In genomic region chr10:36479073-36479472, GRCh38 we compare ENCODE assay signal across 15 cellular contexts.
DNase-seq lines count a peak whose midpoint lies in the region; ATAC-seq, FAIRE-seq and TF ChIP-seq lines count a peak whose summit lies in the region.
"Had no signal": no experiment of that assay in that cellular context is flagged by ENCODE, and none has a peak within 500 bp of the region (broad histone marks: within the 10 kb centered on the region; RNA-seq: fewer than 3 reads in every experiment).

No MANE protein-coding gene starts in this region.

- no peak overlapping the region for H3K4me2 ChIP-seq in IMR-90 (ENCODE audit: low read depth, low read length)
- H3K4me2 ChIP-seq: BLaER1 had no signal

- H3K4ac ChIP-seq in IMR-90 (ENCODE audit: low read depth, low read length): no peak overlapping the region

- dilution Hi-C loops in IMR-90 (cut with HindIII; ENCODE audit: low sequenced_read_pairs, unreplicated experiment): no loop called here

- no peaks in the 10 kb centered on the region for H3K79me1 ChIP-seq in IMR-90 (ENCODE audit: low read depth in 1 of 2, low read length in 2 of 2)

- H3K36me3 ChIP-seq in IMR-90 (ENCODE audit: control insufficient read depth, insufficient read depth, low read length): no peaks in the 10 kb centered on the region
- H3K36me3 ChIP-seq: BLaER1, HAP-1 had no signal

- no peak overlapping the region for H2AK5ac ChIP-seq in IMR-90 (ENCODE audit: low read depth, low read length)

- no peaks in the 10 kb centered on the region for H3K9me3 ChIP-seq in IMR-90 (ENCODE audit: control insufficient read depth, insufficient read depth, low read length)
- H3K9me3 ChIP-seq: HAP-1 had no signal

- H3K27ac ChIP-seq in IMR-90 (ENCODE audit: insufficient read depth, low read length): no peak overlapping the region
- H3K27ac ChIP-seq: BLaER1 had no signal

- no peak overlapping the region for H3K18ac ChIP-seq in IMR-90 (ENCODE audit: low read depth, low read length)

- no peak overlapping the region for H2BK15ac ChIP-seq in IMR-90 (ENCODE audit: low read depth, low read length)

- ATAC-seq in IMR-90 (ENCODE audit: low read depth): no peak
- ATAC-seq in GM18909 (IDR thresholded peaks at IDR 0.05; ENCODE audit: poor library complexity, unreplicated experiment): no peak
- ATAC-seq: CD8-positive, alpha-beta T cell had no signal

- TF ChIP-seq POLR2A in IMR-90 (IDR thresholded peaks at IDR 0.05; ENCODE audit: low read depth, low read length): no peak

- no peak overlapping the region for H2BK5ac ChIP-seq in IMR-90 (ENCODE audit: low read depth, low read length, poor library complexity, severe bottlenecking)

- CTCF ChIA-PET in IMR-90 (lab: Yijun Ruan, JAX): no interaction called here

- no peak overlapping the region for H3K23ac ChIP-seq in IMR-90 (ENCODE audit: low read depth, low read length)

- no peak overlapping the region for H2BK20ac ChIP-seq in IMR-90 (ENCODE audit: low read depth, low read length)

- FAIRE-seq in colon (lab: Jason Lieb, UNC): peak; percentile 68
- FAIRE-seq in islet of Langerhans (lab: Jason Lieb, UNC): peak; percentile 49
- FAIRE-seq: GM12892, GM19239 had no signal

- H2AK9ac ChIP-seq in IMR-90 (replicated peaks; ENCODE audit: low read depth, low read length, poor library complexity): no peak overlapping the region

- no peak for TF ChIP-seq CTCF in IMR-90 (conservative IDR thresholded peaks at IDR 0.05; ENCODE audit: low read depth, low read length)
- TF ChIP-seq CTCF in GM13976 (IDR thresholded peaks at IDR 0.05; ENCODE audit: borderline replicate concordance, control extremely low read depth, extremely low read depth, insufficient read depth, missing control alignments): no peak

- DNase-seq in IMR-90 (no peak), inferior parietal cortex (ENCODE audit: extremely low spot score) (no peak), GM13976 (ENCODE audit: low spot score) (no peak), DMS114 treated with DMSO at 0.1 percent for 48 hours (lab: John Stamatoyannopoulos, UW; ENCODE audit: unreplicated experiment) (no peak)
- DNase-seq: Calu3; CD8-positive, alpha-beta T cell; GDM1; KBM-7 had no signal

- no peak overlapping the region for H4K8ac ChIP-seq in IMR-90 (ENCODE audit: low read depth in 2 of 2, low read length in 2 of 2)

- no peak overlapping the region for H2BK120ac ChIP-seq in IMR-90 (ENCODE audit: low read depth, low read length)

- H2AFZ ChIP-seq in IMR-90 (replicated peaks; ENCODE audit: low read length, poor library complexity): no peak overlapping the region

- no peaks in the 10 kb centered on the region for H4K20me1 ChIP-seq in IMR-90 (ENCODE audit: insufficient read depth, low read length)
- H4K20me1 ChIP-seq: BLaER1 had no signal

- BruUV-seq in IMR-90 (replicated peaks; lab: Mats Ljungman, UMichigan): no TSS peak

- H3K4me1 ChIP-seq in IMR-90 (ENCODE audit: control insufficient read depth, insufficient read depth, low read length): no peaks in the 10 kb centered on the region
- H3K4me1 ChIP-seq: BLaER1, HAP-1 had no signal

- H3K56ac ChIP-seq in IMR-90 (ENCODE audit: extremely low read depth, insufficient read depth, low read length): no peak overlapping the region

- no peak for TF ChIP-seq RAD21 in IMR-90 (IDR thresholded peaks at IDR 0.05; ENCODE audit: low read length)

- no peaks in the 10 kb centered on the region for H3K9me1 ChIP-seq in IMR-90 (ENCODE audit: insufficient read depth, low read length)

- intact Hi-C loops in IMR-90 (cut with micrococcal nuclease): no loop called here

- POLR2A ChIA-PET in IMR-90 (lab: Charles Lee; ENCODE audit: unreplicated experiment): no interaction called here

- H3K4me3 ChIP-seq in IMR-90 (ENCODE audit: insufficient read depth, low read depth, low read length): no peak overlapping the region
- H3K4me3 ChIP-seq: BLaER1, HAP-1 had no signal

- H3K9ac ChIP-seq in IMR-90 (ENCODE audit: low read depth, low read length): no peak overlapping the region
- H3K9ac ChIP-seq: BLaER1 had no signal

- H3K27me3 ChIP-seq in IMR-90 (ENCODE audit: control insufficient read depth, insufficient read depth, low read length): no peaks in the 10 kb centered on the region
- H3K27me3 ChIP-seq: BLaER1 had no signal

- no peak overlapping the region for H4K91ac ChIP-seq in IMR-90 (ENCODE audit: insufficient read depth, low read depth, low read length)

- in situ Hi-C loops in IMR-90 (cut with MboI; ENCODE audit: low sequenced_read_pairs): no loop called here
- in situ Hi-C loops in GM13976 (cut with MboI; ENCODE audit: low sequenced_read_pairs, unreplicated experiment): no loop called here

- no peak overlapping the region for H4K5ac ChIP-seq in IMR-90 (ENCODE audit: low read depth, low read length)

- no peak overlapping the region for H3K14ac ChIP-seq in IMR-90 (replicated peaks; ENCODE audit: low read depth, low read length)

TF ChIP-seq in IMR-90, 13 proteins besides CTCF, POLR2A, EP300 and RAD21:
- no peak for TF ChIP-seq ELK1 (IDR thresholded peaks at IDR 0.05; ENCODE audit: borderline replicate concordance, low read depth, low read length)
- TF ChIP-seq MAFK (IDR thresholded peaks at IDR 0.05; ENCODE audit: low read depth, low read length): peak; percentile 99
- no peak for TF ChIP-seq RCOR1 (IDR thresholded peaks at IDR 0.05; ENCODE audit: insufficient replicate concordance, low read length)
- no peak for TF ChIP-seq RFX5 (IDR thresholded peaks at IDR 0.05; ENCODE audit: low read depth, low read length)
